Comparison of ENCODE assay signal across 23 cellular contexts in genomic region chr12:88056571-88056970, GRCh38. TPM values are rescaled to one million over a fixed set of nuclear protein-coding genes. Genes with fewer than 3 reads are reported as not detected.
"Had no signal": no experiment of that assay in that cellular context is flagged by ENCODE, and none has a peak within 500 bp of the region (broad histone marks: within the 10 kb centered on the region; RNA-seq: fewer than 3 reads in every experiment).

No MANE protein-coding gene starts in this region.

- H3K27me3 ChIP-seq: foreskin keratinocyte, hepatocyte, right lobe of liver, testis, tibial nerve, upper lobe of right lung, vagina had no signal

- H3K27ac ChIP-seq: foreskin keratinocyte, hepatocyte, left ventricle myocardium inferior, lower lobe of right lung, psoas muscle, right lobe of liver, testis, tibial nerve, upper lobe of right lung, vagina had no signal

- H3K9me3 ChIP-seq: left ventricle myocardium inferior, lower lobe of right lung, psoas muscle, right lobe of liver, testis, tibial nerve, upper lobe of right lung, vagina had no signal

- H3K4me3 ChIP-seq: hepatocyte, left ventricle myocardium inferior, lower lobe of right lung, psoas muscle, right lobe of liver, testis, tibial nerve, upper lobe of right lung, vagina had no signal

- H3K27me3 Mint-ChIP-seq: memory B cell; stimulated activated memory B cell treated with anti-CD40 and anti-IgM and Interleukin-4, amounts not matched to agents 10 μg/mL and 1 μg/mL and 100 μg/mL, for 72 hours; stimulated activated naive CD8-positive, alpha-beta T cell treated with anti-CD3 and anti-CD28 coated beads, Interleukin-15, amount 100 ng/mL, for 72 hours had no signal

- H3K4me1 Mint-ChIP-seq: memory B cell; nephron progenitor cell; stimulated activated memory B cell treated with anti-CD40 and anti-IgM and Interleukin-4, amounts not matched to agents 10 μg/mL and 1 μg/mL and 100 μg/mL, for 72 hours; stimulated activated naive CD8-positive, alpha-beta T cell treated with anti-CD3 and anti-CD28 coated beads, Interleukin-15, amount 100 ng/mL, for 72 hours had no signal

- DNase-seq: dermis blood vessel endothelial cell; foreskin keratinocyte; kidney; left cardiac atrium; left ventricle myocardium inferior; lower lobe of right lung; midbrain; nephron progenitor cell; psoas muscle; retina; right lobe of liver; stimulated activated CD4-positive, alpha-beta T cell treated with anti-CD3 and anti-CD28 coated beads, Interleukin-4, amount 100 ng/mL, for 1 hour; stimulated activated CD8-positive, alpha-beta memory T cell treated with anti-CD3 and anti-CD28 coated beads, Interleukin-4, amount 100 ng/mL, for 48 hours; stimulated activated naive CD8-positive, alpha-beta T cell treated with anti-CD3 and anti-CD28 coated beads, Interleukin-15, amount 100 ng/mL, for 72 hours; testis; upper lobe of right lung had no signal

- ATAC-seq: foreskin keratinocyte; left cardiac atrium; lower lobe of right lung; psoas muscle; right lobe of liver; stimulated activated memory B cell treated with anti-CD40 and anti-IgM and Interleukin-4, amounts not matched to agents 10 μg/mL and 1 μg/mL and 100 μg/mL, for 72 hours; stimulated activated naive CD8-positive, alpha-beta T cell treated with anti-CD3 and anti-CD28 coated beads, Interleukin-15, amount 100 ng/mL, for 72 hours; upper lobe of right lung had no signal

- H3K27ac Mint-ChIP-seq: memory B cell; stimulated activated memory B cell treated with anti-CD40 and anti-IgM and Interleukin-4, amounts not matched to agents 10 μg/mL and 1 μg/mL and 100 μg/mL, for 72 hours had no signal

- H3K4me3 Mint-ChIP-seq: memory B cell; nephron progenitor cell; stimulated activated memory B cell treated with anti-CD40 and anti-IgM and Interleukin-4, amounts not matched to agents 10 μg/mL and 1 μg/mL and 100 μg/mL, for 72 hours; stimulated activated naive CD8-positive, alpha-beta T cell treated with anti-CD3 and anti-CD28 coated beads, Interleukin-15, amount 100 ng/mL, for 72 hours had no signal

- H3K4me1 ChIP-seq: foreskin keratinocyte, lower lobe of right lung, psoas muscle, right lobe of liver, testis, upper lobe of right lung, vagina had no signal

- H2AFZ ChIP-seq: hepatocyte had no signal

- H3K4me2 ChIP-seq: hepatocyte had no signal

- H3K79me2 ChIP-seq: hepatocyte had no signal

- H3K9me3 Mint-ChIP-seq: memory B cell; nephron progenitor cell; stimulated activated memory B cell treated with anti-CD40 and anti-IgM and Interleukin-4, amounts not matched to agents 10 μg/mL and 1 μg/mL and 100 μg/mL, for 72 hours; stimulated activated naive CD8-positive, alpha-beta T cell treated with anti-CD3 and anti-CD28 coated beads, Interleukin-15, amount 100 ng/mL, for 72 hours had no signal

RNA-seq across cellular contexts. Expression of gene C12orf50, which starts 27.4 kb away (rescaled TPM):
- total RNA-seq: dermis blood vessel endothelial cell, epithelial cell of proximal tubule, foreskin keratinocyte, hepatocyte, left cardiac atrium, left ventricle myocardium inferior, lower lobe of right lung, right lobe of liver, subcutaneous adipose tissue, upper lobe of right lung, vagina had no signal
- polyA plus RNA-seq: foreskin keratinocyte, hepatocyte had no signal
